In genomic region chr6:42742116-42742894, GRCh38 we compare ENCODE assay signal across 11 cellular contexts. TPM values are rescaled to one million over a fixed set of nuclear protein-coding genes. Genes with fewer than 3 reads are reported as not detected.
A peak's percentile ranks its signal among the peaks of the same experiment; 100 is the strongest.
DNase-seq lines count a peak whose midpoint lies in the region; ATAC-seq, FAIRE-seq and TF ChIP-seq lines count a peak whose summit lies in the region.
"Had no signal": no experiment of that assay in that cellular context is flagged by ENCODE, and none has a peak within 500 bp of the region (broad histone marks: within the 10 kb centered on the region; RNA-seq: fewer than 3 reads in every experiment).

No MANE protein-coding gene starts in this region.

- H3K4me1 ChIP-seq in BLaER1 (peaks cover 58% of the 10 kb centered on the region), Loucy (ENCODE audit: insufficient read depth, low read length, poor library complexity, severe bottlenecking) (peaks cover 27% of the 10 kb centered on the region)

- H3K9ac ChIP-seq in BLaER1 (peak overlapping the region; percentile 99; the same call in 1 of the 2 replicates), Loucy (ENCODE audit: low read depth, low read length, poor library complexity, severe bottlenecking) (peak overlapping the region; percentile 4)

- H3K27me3 ChIP-seq in BLaER1 = no peaks in the 10 kb centered on the region
- no peaks in the 10 kb centered on the region for H3K27me3 ChIP-seq in Loucy (ENCODE audit: insufficient read depth, low read length, poor library complexity, severe bottlenecking)

- CTCF ChIA-PET in activated CD8-positive, alpha-beta T cell treated with anti-CD3 and anti-CD28 coated beads for 36 hours (lab: Charles Lee) = interaction anchor here (1.1 to 2.8 kb wide), 5 partner anchors 15 to 134 kb away, joined by 3 to 11 read pairs (median 5); no protein-coding TSS in a partner anchor

- peak overlapping the region; percentile 90 for H3K4me2 ChIP-seq in BLaER1
- H3K4me2 ChIP-seq in Loucy (ENCODE audit: low read depth, low read length, poor library complexity, severe bottlenecking) = peak overlapping the region; percentile 99

- H3F3A ChIP-seq in Loucy (ENCODE audit: low read depth) = peaks cover 8% of the 10 kb centered on the region; the same call in 1 of the 2 replicates

- DNase-seq in RCC 7860 (ENCODE audit: low spot score) (peak; percentile 51), fibroblast of villous mesenchyme (ENCODE audit: low read depth) (peak; percentile 80)
- no peak for DNase-seq in activated CD8-positive, alpha-beta T cell treated with anti-CD3 and anti-CD28 coated beads for 36 hours
- no peak for DNase-seq in activated naive CD4-positive, alpha-beta T cell treated with anti-CD3 and anti-CD28 coated beads, Interleukin-2, amount 50 U/mL, for 16 hours
- DNase-seq in activated CD4-positive, CD25-positive, alpha-beta regulatory T cell (lab: John Stamatoyannopoulos, UW) = no peak
- DNase-seq: T-helper 9 cell had no signal

- POLR2A ChIA-PET in activated CD8-positive, alpha-beta T cell treated with anti-CD3 and anti-CD28 coated beads for 36 hours (lab: Charles Lee) = interaction anchor here (0.6 to 10.2 kb wide), 4 partner anchors 15 to 919 kb away, joined by 3 to 119 read pairs (median 4); partner anchors contain the start of gene BICRAL

- TF ChIP-seq CTCF in Loucy (conservative IDR thresholded peaks at IDR 0.05; ENCODE audit: low read length) = no peak
- no peak for TF ChIP-seq CTCF in fibroblast of villous mesenchyme (IDR thresholded peaks at IDR 0.05; ENCODE audit: insufficient read depth, low read depth, low read length)
- TF ChIP-seq CTCF in activated CD8-positive, alpha-beta T cell treated with anti-CD3 and anti-CD28 coated beads for 36 hours (IDR thresholded peaks at IDR 0.05) = no peak

- H3K79me2 ChIP-seq in Loucy (ENCODE audit: insufficient read depth, low read length) = peaks cover 27% of the 10 kb centered on the region

- H3K4me3 Mint-ChIP-seq in activated CD8-positive, alpha-beta T cell treated with anti-CD3 and anti-CD28 coated beads for 36 hours = no peak overlapping the region
- H3K4me3 Mint-ChIP-seq: dendritic cell treated with granulocyte-macrophage colony-stimulating factor and Interleukin-4, amounts not matched to agents 40 ng/mL and 50 ng/mL, for 4 days had no signal

- no peak overlapping the region; the same call in 1 of the 2 replicates for H3K4me3 ChIP-seq in BLaER1
- peak overlapping the region; percentile 2 for H3K4me3 ChIP-seq in Loucy (ENCODE audit: low read length, poor library complexity, severe bottlenecking)
- H3K4me3 ChIP-seq in fibroblast of villous mesenchyme (ENCODE audit: low read depth, low read length) = no peak overlapping the region

- no peaks in the 10 kb centered on the region for H3K9me2 ChIP-seq in Loucy (replicated peaks; ENCODE audit: low read depth, low read length)

- no peak overlapping the region for H3K27ac Mint-ChIP-seq in activated CD8-positive, alpha-beta T cell treated with anti-CD3 and anti-CD28 coated beads for 36 hours

- H3K36me3 ChIP-seq in BLaER1 (no peaks in the 10 kb centered on the region), Loucy (ENCODE audit: insufficient read depth, low read length) (no peaks in the 10 kb centered on the region)

- no peak for ATAC-seq in activated CD8-positive, alpha-beta T cell treated with anti-CD3 and anti-CD28 coated beads for 36 hours
- ATAC-seq in HG03378 (IDR thresholded peaks at IDR 0.05; ENCODE audit: unreplicated experiment) = no peak
- ATAC-seq: sciatic nerve had no signal

- FAIRE-seq in RCC 7860 (lab: Jason Lieb, UNC) = no peak

- H3K27ac ChIP-seq in BLaER1 = peak overlapping the region; percentile 98

- H3K9me3 Mint-ChIP-seq in activated CD8-positive, alpha-beta T cell treated with anti-CD3 and anti-CD28 coated beads for 36 hours = peaks cover 4% of the 10 kb centered on the region
- H3K9me3 Mint-ChIP-seq: dendritic cell treated with granulocyte-macrophage colony-stimulating factor and Interleukin-4, amounts not matched to agents 40 ng/mL and 50 ng/mL, for 4 days had no signal

- H2AFZ ChIP-seq in Loucy (ENCODE audit: low read length) = no peak overlapping the region

- peaks cover 11% of the 10 kb centered on the region for H3K4me1 Mint-ChIP-seq in activated CD8-positive, alpha-beta T cell treated with anti-CD3 and anti-CD28 coated beads for 36 hours (ENCODE audit: low read depth)

- intact Hi-C loops in activated CD8-positive, alpha-beta T cell treated with anti-CD3 and anti-CD28 coated beads for 36 hours (cut with micrococcal nuclease) = loop anchor here (10.0 kb wide), 1 partner anchor 132 kb away; the partner anchor contains the start of gene RPL7L1

- no peaks in the 10 kb centered on the region for H3K27me3 Mint-ChIP-seq in activated CD8-positive, alpha-beta T cell treated with anti-CD3 and anti-CD28 coated beads for 36 hours

- H4K20me1 ChIP-seq in BLaER1 = peaks cover 23% of the 10 kb centered on the region
- H4K20me1 ChIP-seq in Loucy (ENCODE audit: insufficient read depth, low read length, poor library complexity, severe bottlenecking) = peaks cover 22% of the 10 kb centered on the region

- H3K36me3 Mint-ChIP-seq in activated CD8-positive, alpha-beta T cell treated with anti-CD3 and anti-CD28 coated beads for 36 hours (ENCODE audit: low read depth) = peaks cover 13% of the 10 kb centered on the region

- no peaks in the 10 kb centered on the region for H3K9me3 ChIP-seq in BLaER1
- no peaks in the 10 kb centered on the region for H3K9me3 ChIP-seq in Loucy (ENCODE audit: insufficient read depth, low read depth, low read length)

RNA-seq across cellular contexts. Expression of gene TBCC, which starts 3.6 kb away (rescaled TPM):
- total RNA-seq in fibroblast of villous mesenchyme = 38.7 and 42.3 TPM in 2 replicates
- total RNA-seq in activated CD8-positive, alpha-beta T cell treated with anti-CD3 and anti-CD28 coated beads for 36 hours = 10 to 100 TPM; 16.0 to 16.3 TPM

RNA-seq across cellular contexts. Expression of gene PRPH2, which starts 19.9 kb away (rescaled TPM):
- 2.6 and 5.2 TPM in 2 replicates for total RNA-seq in fibroblast of villous mesenchyme
- total RNA-seq in activated CD8-positive, alpha-beta T cell treated with anti-CD3 and anti-CD28 coated beads for 36 hours = not detected

RNA-seq across cellular contexts. Expression of gene BICRAL, which starts 39.5 kb away (rescaled TPM):
- total RNA-seq in fibroblast of villous mesenchyme = 4.5 and 5.6 TPM in 2 replicates
- total RNA-seq in activated CD8-positive, alpha-beta T cell treated with anti-CD3 and anti-CD28 coated beads for 36 hours = 1 to 10 TPM; 9.7 to 9.8 TPM

Comparison
In these comparisons a context has a peak if more than half of its experiments do, and no peak if none do; other contexts are left out.
1. DNase-seq: peak in RCC 7860 (single experiment) and fibroblast of villous mesenchyme (single experiment); none in activated CD8-positive, alpha-beta T cell treated with anti-CD3 and anti-CD28 coated beads for 36 hours (single experiment), activated naive CD4-positive, alpha-beta T cell treated with anti-CD3 and anti-CD28 coated beads, Interleukin-2, amount 50 U/mL, for 16 hours (single experiment) and activated CD4-positive, CD25-positive, alpha-beta regulatory T cell (0 of 4).